35 cellular contexts compared by ENCODE assay signal in genomic region chr20:12967932-12968331, GRCh38. TPM values are rescaled to one million over a fixed set of nuclear protein-coding genes. Genes with fewer than 3 reads are reported as not detected.
"Had no signal": no experiment of that assay in that cellular context is flagged by ENCODE, and none has a peak within 500 bp of the region (broad histone marks: within the 10 kb centered on the region; RNA-seq: fewer than 3 reads in every experiment).

No MANE protein-coding gene starts in this region.

- H3K27me3 Mint-ChIP-seq: activated B cell treated with CpG ODN at 0.5 μM for 24 hours; activated CD8-positive, alpha-beta T cell treated with anti-CD3 and anti-CD28 coated beads for 36 hours; activated naive CD8-positive, alpha-beta T cell treated with anti-CD3 and anti-CD28 coated beads for 36 hours; activated T-helper 17 cell treated with anti-CD3 and anti-CD28 coated beads, Interleukin-2, amount 50 U/mL, for 72 hours had no signal

- H3K27me3 ChIP-seq: adrenal gland, body of pancreas, brain microvascular endothelial cell, breast epithelium had no signal

- H3K9me3 ChIP-seq: adrenal gland, body of pancreas, breast epithelium had no signal

- H3K4me1 ChIP-seq: adrenal gland, body of pancreas, breast epithelium had no signal

- H3K9me3 Mint-ChIP-seq: activated B cell treated with CpG ODN at 0.5 μM for 24 hours; activated CD4-positive, alpha-beta T cell treated with anti-CD3 and anti-CD28 coated beads, Interleukin-2, amount 10 ng/mL, durations not matched to agents 24 days and 14 days; activated CD8-positive, alpha-beta T cell treated with anti-CD3 and anti-CD28 coated beads for 36 hours; activated naive CD4-positive, alpha-beta T cell treated with anti-CD3 and anti-CD28 coated beads for 36 hours; activated naive CD4-positive, alpha-beta T cell treated with anti-CD3 and anti-CD28 coated beads, Interleukin-2, amount 50 U/mL, for 72 hours; activated T-cell treated with anti-CD3 and anti-CD28 coated beads, Interleukin-2, amount 50 U/mL, for 4 hours; activated T-cell treated with anti-CD3 and anti-CD28 coated beads, Interleukin-2, amount 50 U/mL, for 72 hours; activated T-helper 1 cell treated with anti-CD3 and anti-CD28 coated beads, Interleukin-12 subunit alpha, Interleukin-12 subunit beta, Interleukin-2, Interleukin-4 antibody, amounts not matched to agents 30 ng/mL and 10 ng/mL and 1 ng/mL, durations not matched to agents 14 hours and 24 hours and 36 hours; activated T-helper 17 cell treated with anti-CD3 and anti-CD28 coated beads, Interleukin-2, amount 50 U/mL, for 72 hours; T-helper 1 cell treated with Interleukin-12 subunit alpha and Interleukin-12 subunit beta and Interleukin-4 antibody, amounts not matched to agents 30 μg/mL and 1 μg/mL, for 36 hours; T-helper 2 cell treated with Interferon-gamma antibody and Interleukin-4, amounts not matched to agents 5 μg/mL and 100 μg/mL, for 36 hours had no signal

- H3K27ac ChIP-seq: adrenal gland, body of pancreas, brain microvascular endothelial cell, breast epithelium, VCaP had no signal

- DNase-seq: activated B cell treated with CpG ODN at 0.5 μM for 24 hours; activated CD4-positive, alpha-beta memory T cell treated with anti-CD3 and anti-CD28 coated beads for 36 hours; activated CD4-positive, alpha-beta T cell treated with anti-CD3 and anti-CD28 coated beads for 4 hours; activated CD4-positive, alpha-beta T cell treated with anti-CD3 and anti-CD28 coated beads, Interleukin-2, amount 10 ng/mL, durations not matched to agents 24 days and 14 days; activated CD4-positive, alpha-beta T cell treated with anti-CD3 and anti-CD28 coated beads, Interleukin-2, amount 50 U/mL, for 1 hour; activated CD4-positive, alpha-beta T cell treated with anti-CD3 and anti-CD28 coated beads, Interleukin-2, amount 50 U/mL, for 4 hours; activated CD4-positive, CD25-positive, alpha-beta regulatory T cell treated with anti-CD3 and anti-CD28 coated beads, Interleukin-2, amount 50 U/mL, for 72 hours; activated CD8-positive, alpha-beta memory T cell treated with anti-CD3 and anti-CD28 coated beads, Interleukin-2, amount 50 U/mL, for 4 hours; activated CD8-positive, alpha-beta T cell treated with anti-CD3 and anti-CD28 coated beads for 36 hours; activated effector memory CD4-positive, alpha-beta T cell treated with anti-CD3 and anti-CD28 coated beads, Interleukin-2, amount 50 U/mL, for 16 hours; activated gamma-delta T cell treated with Interleukin-2 at 50 U/mL for 16 hours; activated naive CD4-positive, alpha-beta T cell; activated naive CD4-positive, alpha-beta T cell treated with anti-CD3 and anti-CD28 coated beads for 36 hours; activated naive CD4-positive, alpha-beta T cell treated with anti-CD3 and anti-CD28 coated beads, Interleukin-2, amount 50 U/mL, for 16 hours; activated naive CD8-positive, alpha-beta T cell treated with anti-CD3 and anti-CD28 coated beads for 36 hours; activated T-cell treated with anti-CD3 and anti-CD28 coated beads for 4 hours; activated T-cell treated with anti-CD3 and anti-CD28 coated beads, Interleukin-2, amount 50 U/mL, for 1 hour; activated T-cell treated with anti-CD3 and anti-CD28 coated beads, Interleukin-2, amount 50 U/mL, for 4 hours; activated T-cell treated with anti-CD3 and anti-CD28 coated beads, Interleukin-2, amount 50 U/mL, for 72 hours; adrenal gland; amniotic stem cell; aorta; body of pancreas; brain microvascular endothelial cell; central memory CD4-positive, alpha-beta T cell; T-helper 2 cell; T-helper 9 cell had no signal

- FAIRE-seq: TTC549 had no signal

- H3K27ac Mint-ChIP-seq: activated B cell treated with CpG ODN at 0.5 μM for 24 hours; activated CD4-positive, alpha-beta memory T cell treated with anti-CD3 and anti-CD28 coated beads for 36 hours; activated CD4-positive, alpha-beta T cell treated with anti-CD3 and anti-CD28 coated beads, Interleukin-2, amount 10 ng/mL, durations not matched to agents 24 days and 14 days; activated CD8-positive, alpha-beta T cell treated with anti-CD3 and anti-CD28 coated beads for 36 hours; activated naive CD4-positive, alpha-beta T cell treated with anti-CD3 and anti-CD28 coated beads for 36 hours; activated naive CD4-positive, alpha-beta T cell treated with anti-CD3 and anti-CD28 coated beads, Interleukin-2, amount 50 U/mL, for 72 hours; activated naive CD8-positive, alpha-beta T cell treated with anti-CD3 and anti-CD28 coated beads for 36 hours; activated T-cell treated with anti-CD3 and anti-CD28 coated beads, Interleukin-2, amount 50 U/mL, for 72 hours; activated T-helper 1 cell treated with anti-CD3 and anti-CD28 coated beads, Interleukin-12 subunit alpha, Interleukin-12 subunit beta, Interleukin-2, Interleukin-4 antibody, amounts not matched to agents 30 ng/mL and 10 ng/mL and 1 ng/mL, durations not matched to agents 14 hours and 24 hours and 36 hours; activated T-helper 17 cell treated with anti-CD3 and anti-CD28 coated beads, Interleukin-2, amount 50 U/mL, for 72 hours; T-helper 1 cell treated with Interleukin-12 subunit alpha and Interleukin-12 subunit beta and Interleukin-4 antibody, amounts not matched to agents 30 μg/mL and 1 μg/mL, for 36 hours; T-helper 2 cell treated with Interferon-gamma antibody and Interleukin-4, amounts not matched to agents 5 μg/mL and 100 μg/mL, for 36 hours had no signal

- H3K36me3 Mint-ChIP-seq: activated CD4-positive, alpha-beta memory T cell treated with anti-CD3 and anti-CD28 coated beads for 36 hours; activated naive CD8-positive, alpha-beta T cell treated with anti-CD3 and anti-CD28 coated beads for 36 hours had no signal

- ATAC-seq: activated CD8-positive, alpha-beta T cell treated with anti-CD3 and anti-CD28 coated beads for 36 hours; activated T-helper 17 cell treated with anti-CD3 and anti-CD28 coated beads, Interleukin-2, amount 50 U/mL, for 72 hours; body of pancreas had no signal

- H3K4me3 ChIP-seq: adrenal gland, body of pancreas, breast epithelium had no signal

- H3K4me1 Mint-ChIP-seq: activated B cell treated with CpG ODN at 0.5 μM for 24 hours; activated CD4-positive, alpha-beta T cell treated with anti-CD3 and anti-CD28 coated beads, Interleukin-2, amount 10 ng/mL, durations not matched to agents 24 days and 14 days; activated T-helper 17 cell treated with anti-CD3 and anti-CD28 coated beads, Interleukin-2, amount 50 U/mL, for 72 hours had no signal

- H3K4me3 Mint-ChIP-seq: activated B cell treated with CpG ODN at 0.5 μM for 24 hours; activated CD4-positive, alpha-beta memory T cell treated with anti-CD3 and anti-CD28 coated beads for 36 hours; activated CD4-positive, alpha-beta T cell treated with anti-CD3 and anti-CD28 coated beads, Interleukin-2, amount 10 ng/mL, durations not matched to agents 24 days and 14 days; activated CD8-positive, alpha-beta T cell treated with anti-CD3 and anti-CD28 coated beads for 36 hours; activated naive CD4-positive, alpha-beta T cell treated with anti-CD3 and anti-CD28 coated beads for 36 hours; activated naive CD8-positive, alpha-beta T cell treated with anti-CD3 and anti-CD28 coated beads for 36 hours; activated T-cell treated with anti-CD3 and anti-CD28 coated beads, Interleukin-2, amount 50 U/mL, for 4 hours; activated T-cell treated with anti-CD3 and anti-CD28 coated beads, Interleukin-2, amount 50 U/mL, for 72 hours; activated T-helper 1 cell treated with anti-CD3 and anti-CD28 coated beads, Interleukin-12 subunit alpha, Interleukin-12 subunit beta, Interleukin-2, Interleukin-4 antibody, amounts not matched to agents 30 ng/mL and 10 ng/mL and 1 ng/mL, durations not matched to agents 14 hours and 24 hours and 36 hours; activated T-helper 17 cell treated with anti-CD3 and anti-CD28 coated beads, Interleukin-2, amount 50 U/mL, for 72 hours; T-helper 1 cell treated with Interleukin-12 subunit alpha and Interleukin-12 subunit beta and Interleukin-4 antibody, amounts not matched to agents 30 μg/mL and 1 μg/mL, for 36 hours; T-helper 2 cell treated with Interferon-gamma antibody and Interleukin-4, amounts not matched to agents 5 μg/mL and 100 μg/mL, for 36 hours had no signal

- H3K36me3 ChIP-seq: adrenal gland, brain microvascular endothelial cell, breast epithelium had no signal

RNA-seq across cellular contexts. Expression of gene SPTLC3, which starts 40.8 kb away (rescaled TPM):
- total RNA-seq: activated B cell treated with CpG ODN at 0.5 μM for 24 hours; activated T-helper 17 cell treated with anti-CD3 and anti-CD28 coated beads, Interleukin-2, amount 50 U/mL, for 72 hours had no signal
